In genomic region chr3:69385723-69386483, GRCh38 we compare ENCODE assay signal across 8 cellular contexts. TPM values are rescaled to one million over a fixed set of nuclear protein-coding genes. Genes with fewer than 3 reads are reported as not detected.
DNase-seq lines count a peak whose midpoint lies in the region; ATAC-seq and TF ChIP-seq lines count a peak whose summit lies in the region.

FRMD4B (minus strand) TSS chr3:69386088; CDS start chr3:69385989, 99 bp downstream.

- H3K4me3 ChIP-seq in smooth muscle cell: peak within 1 kb of the TSS; percentile 54

- H2AFZ ChIP-seq in smooth muscle cell (ENCODE audit: low read depth): peak within 1 kb of the TSS; percentile 63

- no peaks in the 10 kb centered on the region for H3F3A ChIP-seq in smooth muscle cell (ENCODE audit: low read depth)

- peaks cover 53% of the 10 kb centered on the region for H3K27me3 ChIP-seq in smooth muscle cell (ENCODE audit: low read depth)

- no peaks in the 10 kb centered on the region for H3K9me3 ChIP-seq in smooth muscle cell (replicated peaks; ENCODE audit: low read depth)

- peaks cover 12% of the 10 kb centered on the region for H3K4me1 ChIP-seq in smooth muscle cell (ENCODE audit: low read depth)

- no peaks in the 10 kb centered on the region for H3K36me3 ChIP-seq in smooth muscle cell (ENCODE audit: low read depth)

- 6% methylated on average over 64 of the region's 64 CpGs for WGBS in smooth muscle cell (ENCODE audit: low lambda C conversion rate)

- no peaks in the 10 kb centered on the region for H3K9me3 Mint-ChIP-seq in T-helper 2 cell treated with Interferon-gamma antibody and Interleukin-4, amounts not matched to agents 5 μg/mL and 100 μg/mL, for 36 hours

- peak within 1 kb of the TSS; percentile 75 for H3K4me3 Mint-ChIP-seq in T-helper 2 cell treated with Interferon-gamma antibody and Interleukin-4, amounts not matched to agents 5 μg/mL and 100 μg/mL, for 36 hours

- H3K4me1 Mint-ChIP-seq in T-helper 2 cell treated with Interferon-gamma antibody and Interleukin-4, amounts not matched to agents 5 μg/mL and 100 μg/mL, for 36 hours (ENCODE audit: low read depth): peaks cover 9% of the 10 kb centered on the region

- H3K27me3 Mint-ChIP-seq in T-helper 2 cell treated with Interferon-gamma antibody and Interleukin-4, amounts not matched to agents 5 μg/mL and 100 μg/mL, for 36 hours (ENCODE audit: low read depth): peaks cover 75% of the 10 kb centered on the region

- intact Hi-C loops in left colon (cut with DNase I, micrococcal nuclease): no loop called here

- TF ChIP-seq CTCF in GM20000 (IDR thresholded peaks at IDR 0.05; ENCODE audit: extremely low read depth, missing control alignments) (no peak), smooth muscle cell (IDR thresholded peaks at IDR 0.05; ENCODE audit: borderline replicate concordance, insufficient read depth, poor library complexity, severe bottlenecking) (peak; percentile 18)

- H3K9ac ChIP-seq in smooth muscle cell (ENCODE audit: low read depth): no peak within 1 kb of the TSS

- no peaks in the 10 kb centered on the region for H3K36me3 Mint-ChIP-seq in T-helper 2 cell treated with Interferon-gamma antibody and Interleukin-4, amounts not matched to agents 5 μg/mL and 100 μg/mL, for 36 hours (ENCODE audit: low read depth)

- no peaks in the 10 kb centered on the region for H4K20me1 ChIP-seq in smooth muscle cell (ENCODE audit: low read depth)

- H3K27ac Mint-ChIP-seq in T-helper 2 cell treated with Interferon-gamma antibody and Interleukin-4, amounts not matched to agents 5 μg/mL and 100 μg/mL, for 36 hours: no peak within 1 kb of the TSS

- H3K27ac ChIP-seq in smooth muscle cell (ENCODE audit: low read depth): no peak within 1 kb of the TSS

- ATAC-seq in left colon: peak; percentile 88
- ATAC-seq in GM21526 (IDR thresholded peaks at IDR 0.05; ENCODE audit: low FRiP score, unreplicated experiment): no peak

- DNase-seq in AG20443 (ENCODE audit: low spot score): peak; percentile 68
- peak; percentile 53 for DNase-seq in GM20000 (ENCODE audit: low spot score)
- DNase-seq in T-helper 2 cell treated with Interferon-gamma antibody and Interleukin-4, amounts not matched to agents 5 μg/mL and 100 μg/mL, for 36 hours (ENCODE audit: low spot score): peak; percentile 35
- peak in 1 of 2 donors; percentile 74 for DNase-seq in dermis microvascular lymphatic vessel endothelial cell (ENCODE audit: low read depth in 2 of 2)
- DNase-seq in left colon: peak; percentile 60 to 73
- DNase-seq in smooth muscle cell (lab: John Stamatoyannopoulos, UW; ENCODE audit: unreplicated experiment): peak; percentile 18
- no peak for DNase-seq in NCI-H2107 (lab: John Stamatoyannopoulos, UW)

- peak within 1 kb of the TSS; percentile 95 for H3K4me2 ChIP-seq in smooth muscle cell

- H3K79me2 ChIP-seq in smooth muscle cell (ENCODE audit: low read depth): no peaks in the 10 kb centered on the region

RNA-seq across cellular contexts. Expression of gene FRMD4B, which starts in this region (rescaled TPM):
- total RNA-seq in dermis microvascular lymphatic vessel endothelial cell: 67.8 and 122 TPM in 2 replicates
- total RNA-seq in left colon: 10 to 100 TPM; 27.6 to 37.4 TPM
- total RNA-seq in smooth muscle cell: 20.0 and 24.3 TPM in 2 replicates
- 3.7 and 7.5 TPM in 2 replicates for polyA plus RNA-seq in smooth muscle cell
